8 cellular contexts compared by ENCODE assay signal in genomic region chr21:34845521-34846213, GRCh38.
DNase-seq lines count a peak whose midpoint lies in the region; ATAC-seq and TF ChIP-seq lines count a peak whose summit lies in the region.

No MANE protein-coding gene starts in this region.

- H3K9me3 Mint-ChIP-seq in nephron progenitor cell: no peaks in the 10 kb centered on the region

- H3K9me3 ChIP-seq in BLaER1 treated with 17β-estradiol and CSF1 and Interleukin-3, amounts not matched to agents 10 nM and 100 nM (replicated peaks in 1 of 11): no peaks in the 10 kb centered on the region
- H3K9me3 ChIP-seq in colonic mucosa: no peaks in the 10 kb centered on the region
- H3K9me3 ChIP-seq in BE2C: no peaks in the 10 kb centered on the region

- H3K4me1 Mint-ChIP-seq in nephron progenitor cell: peaks cover 53% of the 10 kb centered on the region

- no peaks in the 10 kb centered on the region for H3K27me3 ChIP-seq in BLaER1 treated with 17β-estradiol and CSF1 and Interleukin-3, amounts not matched to agents 10 nM and 100 nM
- H3K27me3 ChIP-seq in colonic mucosa (no peaks in the 10 kb centered on the region), BE2C (no peaks in the 10 kb centered on the region), H7 (ENCODE audit: control insufficient read depth, insufficient read depth, low read length) (no peaks in the 10 kb centered on the region)

- H3K9ac ChIP-seq in BLaER1 treated with 17β-estradiol and CSF1 and Interleukin-3, amounts not matched to agents 10 nM and 100 nM: peak overlapping the region in 4 of 11 experiments; percentile 17 to 57 (median 21); a peak in 3 of 22 replicates
- peak overlapping the region in 1 of 2 donors; percentile 62 for H3K9ac ChIP-seq in colonic mucosa (ENCODE audit: low read depth in 2 of 2, low read length in 2 of 2)

- H3K4me2 ChIP-seq in BLaER1 treated with 17β-estradiol and CSF1 and Interleukin-3, amounts not matched to agents 10 nM and 100 nM: peak overlapping the region in 10 of 11 experiments; percentile 32 to 86 (median 40); a peak in 16 of 22 replicates

- H3K27ac Mint-ChIP-seq in nephron progenitor cell: peak overlapping the region; percentile 96

- H4K20me1 ChIP-seq in BLaER1 treated with 17β-estradiol and CSF1 and Interleukin-3, amounts not matched to agents 10 nM and 100 nM: peaks cover 92 to 98% (median 96%) of the 10 kb centered on the region in 11 experiments

- no peaks in the 10 kb centered on the region for H3K36me3 Mint-ChIP-seq in nephron progenitor cell (ENCODE audit: low read depth)

- intact Hi-C loops in colonic mucosa (cut with DNase I): no loop called here

- no peak overlapping the region for H3K4me3 ChIP-seq in BLaER1 treated with 17β-estradiol and CSF1 and Interleukin-3, amounts not matched to agents 10 nM and 100 nM
- no peak overlapping the region for H3K4me3 ChIP-seq in colonic mucosa
- no peak overlapping the region for H3K4me3 ChIP-seq in BE2C (ENCODE audit: low read depth, low read length)
- H3K4me3 ChIP-seq in H7 (ENCODE audit: insufficient read depth, low read depth, low read length): no peak overlapping the region

- H3K4me3 Mint-ChIP-seq in nephron progenitor cell: peak overlapping the region; percentile 50

- TF ChIP-seq CTCF in colonic mucosa (IDR thresholded peaks at IDR 0.05): no peak
- no peak for TF ChIP-seq CTCF in nephron progenitor cell (IDR thresholded peaks at IDR 0.05)
- TF ChIP-seq CTCF in BE2C (IDR thresholded peaks at IDR 0.05; ENCODE audit: low read depth, low read length): no peak

- ATAC-seq in GM19025 (IDR thresholded peaks at IDR 0.05; ENCODE audit: low read depth, unreplicated experiment): peak; percentile 82
- peak; percentile 89 for ATAC-seq in HG03135 (IDR thresholded peaks at IDR 0.05; ENCODE audit: unreplicated experiment)

- H3K4me1 ChIP-seq in BLaER1 treated with 17β-estradiol and CSF1 and Interleukin-3, amounts not matched to agents 10 nM and 100 nM: peaks cover 37 to 91% (median 66%) of the 10 kb centered on the region in 10 experiments
- H3K4me1 ChIP-seq in colonic mucosa (peaks cover 25% of the 10 kb centered on the region), BE2C (no peaks in the 10 kb centered on the region)

- H3K36me3 ChIP-seq in BLaER1 treated with 17β-estradiol and CSF1 and Interleukin-3, amounts not matched to agents 10 nM and 100 nM: peaks cover 94 to 97% (median 96%) of the 10 kb centered on the region in 11 experiments
- H3K36me3 ChIP-seq in colonic mucosa (no peaks in the 10 kb centered on the region), BE2C (no peaks in the 10 kb centered on the region), H7 (replicated peaks; ENCODE audit: control insufficient read depth, insufficient read depth, low read length) (no peaks in the 10 kb centered on the region)

- H3K27ac ChIP-seq in BLaER1 treated with 17β-estradiol and CSF1 and Interleukin-3, amounts not matched to agents 10 nM and 100 nM: peak overlapping the region in 7 of 11 experiments; percentile 1 to 37 (median 11); a peak in 9 of 22 replicates
- peak overlapping the region; percentile 53 for H3K27ac ChIP-seq in colonic mucosa

- DNase-seq in RPMI8226 (peak; percentile 35), colonic mucosa (peak; percentile 65), nephron progenitor cell (no peak), BE2C (no peak), H7 (no peak)

- peaks cover 5% of the 10 kb centered on the region for H3K27me3 Mint-ChIP-seq in nephron progenitor cell (ENCODE audit: low read depth, poor library complexity)

Comparison
In these comparisons a context has a peak if more than half of its experiments do, and no peak if none do; other contexts are left out.
1. DNase-seq: peak in RPMI8226 (single experiment) and colonic mucosa (single experiment); none in nephron progenitor cell (single experiment), BE2C (single experiment) and H7 (single experiment).